25 cellular contexts compared by ENCODE assay signal in the genomic region with DNA sequence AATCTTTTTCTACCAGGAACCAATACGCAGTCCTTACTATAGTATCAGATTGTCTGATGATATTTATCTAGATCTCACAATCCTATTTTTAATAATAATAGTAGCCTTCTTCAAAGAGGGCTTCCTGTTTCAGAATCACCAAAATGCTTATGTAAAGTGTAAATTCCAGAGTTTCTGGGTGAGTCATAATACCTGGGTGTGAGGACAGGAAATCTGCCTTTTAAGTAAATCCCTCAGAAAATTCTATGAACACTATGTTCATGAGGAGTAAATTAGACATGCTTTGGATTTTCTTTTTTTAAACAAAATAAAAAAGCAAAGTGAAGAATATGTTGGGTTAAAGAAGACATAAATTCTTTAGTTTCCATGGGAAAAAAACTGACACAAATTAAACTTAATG. TPM values are rescaled to one million over a fixed set of nuclear protein-coding genes. Genes with fewer than 3 reads are reported as not detected.
A peak's percentile ranks its signal among the peaks of the same experiment; 100 is the strongest.
DNase-seq lines count a peak whose midpoint lies in the region; ATAC-seq and TF ChIP-seq lines count a peak whose summit lies in the region.
"Had no signal": no experiment of that assay in that cellular context is flagged by ENCODE, and none has a peak within 500 bp of the region (broad histone marks: within the 10 kb centered on the region; RNA-seq: fewer than 3 reads in every experiment).

No MANE protein-coding gene starts in this region.

- H3K36me3 ChIP-seq in Caco-2 (ENCODE audit: control insufficient read depth, insufficient read depth, low read length) = no peaks in the 10 kb centered on the region
- H3K36me3 ChIP-seq: brain microvascular endothelial cell, vagina had no signal

- H3K27ac Mint-ChIP-seq in Caco-2 (ENCODE audit: unreplicated experiment) = peak overlapping the region; percentile 33
- no peak overlapping the region for H3K27ac Mint-ChIP-seq in stimulated activated naive B cell treated with anti-CD40 and anti-IgM and Interleukin-4, amounts not matched to agents 10 μg/mL and 1 μg/mL and 100 μg/mL, for 72 hours
- no peak overlapping the region for H3K27ac Mint-ChIP-seq in CD14-positive monocyte
- H3K27ac Mint-ChIP-seq: activated naive CD8-positive, alpha-beta T cell treated with anti-CD3 and anti-CD28 coated beads for 36 hours; activated T-helper 17 cell treated with anti-CD3 and anti-CD28 coated beads, Interleukin-2, amount 50 U/mL, for 72 hours; CD8-positive, alpha-beta T cell; T-helper 1 cell treated with Interleukin-12 subunit alpha and Interleukin-12 subunit beta and Interleukin-4 antibody, amounts not matched to agents 30 μg/mL and 1 μg/mL, for 36 hours had no signal

- BruUV-seq in Caco-2 (replicated peaks; lab: Mats Ljungman, UMichigan) = no TSS peak

- ATAC-seq in stimulated activated naive B cell treated with anti-CD40 and anti-IgM and Interleukin-4, amounts not matched to agents 10 μg/mL and 1 μg/mL and 100 μg/mL, for 72 hours (replicated peaks) = no peak
- no peak for ATAC-seq in GM19023 (IDR thresholded peaks at IDR 0.05; ENCODE audit: unreplicated experiment)
- ATAC-seq: activated T-helper 17 cell treated with anti-CD3 and anti-CD28 coated beads, Interleukin-2, amount 50 U/mL, for 72 hours; CD8-positive, alpha-beta T cell; right cardiac atrium had no signal

- no peaks in the 10 kb centered on the region for H3K9me3 ChIP-seq in Caco-2
- H3K9me3 ChIP-seq: vagina had no signal

- DNase-seq in Caco-2 (no peak), HT1080 (ENCODE audit: low read depth) (peak; percentile 59), astrocyte of the cerebellum (ENCODE audit: low read depth) (peak; percentile 52), kidney tubule cell (ENCODE audit: low spot score) (peak; percentile 47), DMS 273 treated with DMSO at 0.1 percent for 48 hours (lab: John Stamatoyannopoulos, UW) (no peak), CD14-positive monocyte (ENCODE audit: low spot score) (no peak)
- DNase-seq in stimulated activated naive B cell treated with anti-CD40 and anti-IgM and Interleukin-4, amounts not matched to agents 10 μg/mL and 1 μg/mL and 100 μg/mL, for 72 hours = no peak
- DNase-seq: activated CD4-positive, alpha-beta T cell treated with anti-CD3 and anti-CD28 coated beads for 48 hours; activated naive CD8-positive, alpha-beta T cell treated with anti-CD3 and anti-CD28 coated beads for 36 hours; brain microvascular endothelial cell; CD8-positive, alpha-beta T cell; H7; islet precursor cell; mesenchymal stem cell; naive B cell; NCI-H524 treated with DMSO at 0.1 percent for 48 hours; right cardiac atrium; SHP77; stimulated activated CD4-positive, alpha-beta T cell treated with anti-CD3 and anti-CD28 coated beads, Interleukin-15, amount 100 ng/mL, for 24 hours had no signal

- H3K36me3 Mint-ChIP-seq in Caco-2 (ENCODE audit: insufficient read depth, unreplicated experiment) = peaks cover 7% of the 10 kb centered on the region
- no peaks in the 10 kb centered on the region for H3K36me3 Mint-ChIP-seq in stimulated activated naive B cell treated with anti-CD40 and anti-IgM and Interleukin-4, amounts not matched to agents 10 μg/mL and 1 μg/mL and 100 μg/mL, for 72 hours
- no peaks in the 10 kb centered on the region for H3K36me3 Mint-ChIP-seq in CD14-positive monocyte
- H3K36me3 Mint-ChIP-seq: activated naive CD8-positive, alpha-beta T cell treated with anti-CD3 and anti-CD28 coated beads for 36 hours; CD8-positive, alpha-beta T cell; naive B cell had no signal

- H3K27me3 Mint-ChIP-seq in Caco-2 (ENCODE audit: insufficient read depth, unreplicated experiment) = no peaks in the 10 kb centered on the region
- H3K27me3 Mint-ChIP-seq in stimulated activated naive B cell treated with anti-CD40 and anti-IgM and Interleukin-4, amounts not matched to agents 10 μg/mL and 1 μg/mL and 100 μg/mL, for 72 hours = peaks cover 0 to 6% of the 10 kb centered on the region in 2 donors
- no peaks in the 10 kb centered on the region for H3K27me3 Mint-ChIP-seq in CD14-positive monocyte (ENCODE audit: low read depth in 3 of 3)
- H3K27me3 Mint-ChIP-seq: activated naive CD8-positive, alpha-beta T cell treated with anti-CD3 and anti-CD28 coated beads for 36 hours; activated T-helper 17 cell treated with anti-CD3 and anti-CD28 coated beads, Interleukin-2, amount 50 U/mL, for 72 hours had no signal

- H3K4me1 Mint-ChIP-seq in Caco-2 (ENCODE audit: low read depth, unreplicated experiment) (peaks cover 47% of the 10 kb centered on the region), CD14-positive monocyte (no peaks in the 10 kb centered on the region)
- H3K4me1 Mint-ChIP-seq in stimulated activated naive B cell treated with anti-CD40 and anti-IgM and Interleukin-4, amounts not matched to agents 10 μg/mL and 1 μg/mL and 100 μg/mL, for 72 hours = no peaks in the 10 kb centered on the region
- H3K4me1 Mint-ChIP-seq: activated naive CD8-positive, alpha-beta T cell treated with anti-CD3 and anti-CD28 coated beads for 36 hours; activated T-helper 17 cell treated with anti-CD3 and anti-CD28 coated beads, Interleukin-2, amount 50 U/mL, for 72 hours; naive B cell had no signal

- peaks cover 45% of the 10 kb centered on the region for H3K4me1 ChIP-seq in Caco-2
- H3K4me1 ChIP-seq: vagina had no signal

- H3K4me3 Mint-ChIP-seq in Caco-2 (ENCODE audit: unreplicated experiment) (no peak overlapping the region), CD14-positive monocyte (no peak overlapping the region)
- H3K4me3 Mint-ChIP-seq in stimulated activated naive B cell treated with anti-CD40 and anti-IgM and Interleukin-4, amounts not matched to agents 10 μg/mL and 1 μg/mL and 100 μg/mL, for 72 hours = no peak overlapping the region
- H3K4me3 Mint-ChIP-seq: activated naive CD8-positive, alpha-beta T cell treated with anti-CD3 and anti-CD28 coated beads for 36 hours; activated T-helper 17 cell treated with anti-CD3 and anti-CD28 coated beads, Interleukin-2, amount 50 U/mL, for 72 hours; CD8-positive, alpha-beta T cell; naive B cell; T-helper 1 cell treated with Interleukin-12 subunit alpha and Interleukin-12 subunit beta and Interleukin-4 antibody, amounts not matched to agents 30 μg/mL and 1 μg/mL, for 36 hours had no signal

- H3K9me3 Mint-ChIP-seq in Caco-2 (ENCODE audit: unreplicated experiment) (no peaks in the 10 kb centered on the region), CD14-positive monocyte (peaks cover 0 to 3% (median 0%) of the 10 kb centered on the region in 7 donors)
- H3K9me3 Mint-ChIP-seq in stimulated activated naive B cell treated with anti-CD40 and anti-IgM and Interleukin-4, amounts not matched to agents 10 μg/mL and 1 μg/mL and 100 μg/mL, for 72 hours = no peaks in the 10 kb centered on the region
- H3K9me3 Mint-ChIP-seq: activated naive CD8-positive, alpha-beta T cell treated with anti-CD3 and anti-CD28 coated beads for 36 hours; CD8-positive, alpha-beta T cell; naive B cell; T-helper 1 cell treated with Interleukin-12 subunit alpha and Interleukin-12 subunit beta and Interleukin-4 antibody, amounts not matched to agents 30 μg/mL and 1 μg/mL, for 36 hours had no signal

- no peaks in the 10 kb centered on the region for H3K27me3 ChIP-seq in Caco-2 (replicated peaks; ENCODE audit: control insufficient read depth, insufficient read depth, low read length)
- H3K27me3 ChIP-seq: brain microvascular endothelial cell, hepatocyte, vagina had no signal

- CTCF ChIA-PET in Caco-2 (lab: Charles Lee) = no interaction called here

- intact Hi-C loops in Caco-2 (cut with micrococcal nuclease; ENCODE audit: unreplicated experiment) = loop anchor here (2.0 kb wide), 1 partner anchor 20 kb away; no protein-coding TSS in a partner anchor
- intact Hi-C loops in CD14-positive monocyte (cut with micrococcal nuclease) = no loop called here

- in situ Hi-C loops in astrocyte of the cerebellum (cut with HindIII; ENCODE audit: low sequenced_read_pairs) = no loop called here

- no peak overlapping the region for H3K4me3 ChIP-seq in Caco-2 (ENCODE audit: low read depth, low read length)
- no peak overlapping the region for H3K4me3 ChIP-seq in astrocyte of the cerebellum (ENCODE audit: low read depth, low read length)
- H3K4me3 ChIP-seq: coronary artery, hepatocyte, vagina had no signal

- TF ChIP-seq CTCF in Caco-2 (IDR thresholded peaks at IDR 0.05; ENCODE audit: insufficient read depth in 1 of 2, low read depth in 1 of 2, low read length in 1 of 2, severe bottlenecking in 1 of 2, unreplicated experiment in 1 of 2) = no peak
- no peak for TF ChIP-seq CTCF in astrocyte of the cerebellum (IDR thresholded peaks at IDR 0.05; ENCODE audit: low read depth, low read length, missing control alignments)
- no peak for TF ChIP-seq CTCF in CD14-positive monocyte (IDR thresholded peaks at IDR 0.05)

- POLR2A ChIA-PET in Caco-2 (lab: Charles Lee) = no interaction called here

RNA-seq across cellular contexts. Expression of gene DKK1, which starts 20.5 kb away (rescaled TPM):
- total RNA-seq in Caco-2 (2022) = 1,709 and 1,866 TPM in 2 replicates
- total RNA-seq in HT1080 (2014; rRNA removed; shearing (Covaris generic)) = 0.17 TPM in 1 of 2 replicates, not detected in the other
- polyA plus RNA-seq in HT1080 (2015; cell fraction: cytosol; rRNA removed) = 0.28 TPM in 1 of 2 replicates, not detected in the other
- 0.17 TPM in 1 of 2 replicates, not detected in the other for polyA plus RNA-seq in HT1080 (2015; cell fraction: nucleus; rRNA removed)
- not detected for polyA plus RNA-seq in CD14-positive monocyte
- total RNA-seq: activated naive CD8-positive, alpha-beta T cell treated with anti-CD3 and anti-CD28 coated beads for 36 hours; activated T-helper 17 cell treated with anti-CD3 and anti-CD28 coated beads, Interleukin-2, amount 50 U/mL, for 72 hours; CD8-positive, alpha-beta T cell; right cardiac atrium had no signal

Comparison
In these comparisons a context has a peak if more than half of its experiments do, and no peak if none do; other contexts are left out.
1. DNase-seq: peak in HT1080 (single experiment), astrocyte of the cerebellum (single experiment) and kidney tubule cell (single experiment); none in Caco-2 (0 of 2), stimulated activated naive B cell treated with anti-CD40 and anti-IgM and Interleukin-4, amounts not matched to agents 10 μg/mL and 1 μg/mL and 100 μg/mL, for 72 hours (single experiment), DMS 273 treated with DMSO at 0.1 percent for 48 hours (single experiment) and CD14-positive monocyte (single experiment).
2. RNA of gene DKK1, which starts 20.5 kb away (total RNA-seq): 1,709 to 1,866 TPM in Caco-2; 0.17 TPM in HT1080; every median in the first group is over 1,000 times any median in the second.